8 cellular contexts compared by ENCODE assay signal in the genomic region with DNA sequence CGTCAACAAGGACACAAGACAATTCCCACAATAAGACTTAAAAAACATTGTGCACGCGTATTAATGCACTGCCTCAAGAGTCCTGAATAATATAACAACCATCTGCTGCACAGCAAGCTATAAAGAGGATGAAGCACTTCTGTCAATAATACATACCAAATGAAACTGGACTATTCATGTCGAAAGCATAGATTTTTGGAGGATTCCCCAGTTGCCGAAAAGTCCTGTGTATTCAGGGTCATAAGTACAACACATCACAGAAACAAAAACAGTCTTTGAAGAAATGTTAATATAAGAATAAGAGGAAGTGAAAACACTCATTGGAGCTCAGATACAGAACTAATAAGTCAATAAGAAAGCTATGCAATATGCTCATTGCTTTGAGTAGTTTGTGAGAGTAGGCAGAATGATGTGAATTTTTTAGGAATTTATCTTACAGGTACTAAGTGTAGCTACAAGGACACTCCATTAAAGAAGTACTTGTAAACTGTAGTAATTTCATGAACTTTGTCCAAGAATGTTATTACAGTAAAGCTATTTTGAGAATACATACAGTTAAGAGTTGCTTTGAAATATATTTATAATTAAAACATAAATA. TPM values are rescaled to one million over a fixed set of nuclear protein-coding genes. Genes with fewer than 3 reads are reported as not detected.
DNase-seq lines count a peak whose midpoint lies in the region; ATAC-seq and TF ChIP-seq lines count a peak whose summit lies in the region.

No MANE protein-coding gene starts in this region.

- POLR2A ChIA-PET in activated CD4-positive, alpha-beta T cell treated with anti-CD3 and anti-CD28 coated beads, Interleukin-2, amount 10 ng/mL, durations not matched to agents 7 days and 5 days (lab: Charles Lee): no interaction called here

- H3K27ac Mint-ChIP-seq in brain: peak overlapping the region; percentile 5 to 69 (median 19)
- H3K27ac Mint-ChIP-seq in activated CD4-positive, alpha-beta T cell treated with anti-CD3 and anti-CD28 coated beads, Interleukin-2, amount 10 ng/mL, durations not matched to agents 7 days and 5 days: no peak overlapping the region

- CTCF ChIA-PET in activated CD4-positive, alpha-beta T cell treated with anti-CD3 and anti-CD28 coated beads, Interleukin-2, amount 10 ng/mL, durations not matched to agents 7 days and 5 days (lab: Charles Lee): interaction anchor here (0.6 to 1.4 kb wide), 9 partner anchors 8 to 598 kb away, joined by 3 to 8 read pairs (median 3); partner anchors contain the start of gene CBLB

- peaks cover 77% of the 10 kb centered on the region for H3K4me1 Mint-ChIP-seq in brain
- peaks cover 64% of the 10 kb centered on the region for H3K4me1 Mint-ChIP-seq in activated CD4-positive, alpha-beta T cell treated with anti-CD3 and anti-CD28 coated beads, Interleukin-2, amount 10 ng/mL, durations not matched to agents 7 days and 5 days

- peak; percentile 97 for ATAC-seq in GM19395 (IDR thresholded peaks at IDR 0.05; ENCODE audit: unreplicated experiment)
- ATAC-seq in HG03342 (IDR thresholded peaks at IDR 0.05; ENCODE audit: unreplicated experiment): peak; percentile 94

- no peaks in the 10 kb centered on the region for H3K9me3 Mint-ChIP-seq in brain
- peaks cover 7% of the 10 kb centered on the region for H3K9me3 Mint-ChIP-seq in activated CD4-positive, alpha-beta T cell treated with anti-CD3 and anti-CD28 coated beads, Interleukin-2, amount 10 ng/mL, durations not matched to agents 7 days and 5 days

- peaks cover 3% of the 10 kb centered on the region for H3K27me3 Mint-ChIP-seq in brain
- H3K27me3 Mint-ChIP-seq in activated CD4-positive, alpha-beta T cell treated with anti-CD3 and anti-CD28 coated beads, Interleukin-2, amount 10 ng/mL, durations not matched to agents 7 days and 5 days: no peaks in the 10 kb centered on the region

- no peak for TF ChIP-seq CTCF in brain (conservative IDR thresholded peaks at IDR 0.05)

- DNase-seq in DMS 273 treated with DMSO at 0.1 percent for 48 hours (lab: John Stamatoyannopoulos, UW): peak; percentile 52
- DNase-seq in putamen (ENCODE audit: low spot score): no peak
- no peak for DNase-seq in iPS-NIHi11 (ENCODE audit: low spot score)
- DNase-seq in activated CD4-positive, alpha-beta T cell treated with anti-CD3 and anti-CD28 coated beads, Interleukin-2, amount 10 ng/mL, durations not matched to agents 7 days and 5 days: no peak
- DNase-seq in NCI-H345 (lab: John Stamatoyannopoulos, UW): no peak

- H3K36me3 Mint-ChIP-seq in brain: peaks cover 58% of the 10 kb centered on the region
- H3K36me3 Mint-ChIP-seq in activated CD4-positive, alpha-beta T cell treated with anti-CD3 and anti-CD28 coated beads, Interleukin-2, amount 10 ng/mL, durations not matched to agents 7 days and 5 days (ENCODE audit: low read depth): peaks cover 63% of the 10 kb centered on the region

- peak overlapping the region in 1 of 5 experiments; percentile 8 for H3K4me3 Mint-ChIP-seq in brain
- no peak overlapping the region for H3K4me3 Mint-ChIP-seq in activated CD4-positive, alpha-beta T cell treated with anti-CD3 and anti-CD28 coated beads, Interleukin-2, amount 10 ng/mL, durations not matched to agents 7 days and 5 days

RNA-seq across cellular contexts. Expression of gene CBLB, which starts 31.6 kb away (rescaled TPM):
- 16.3 TPM for polyA plus RNA-seq in brain (ENCODE audit: insufficient read depth, low read depth, low replicate concordance)
- total RNA-seq in activated CD4-positive, alpha-beta T cell treated with anti-CD3 and anti-CD28 coated beads, Interleukin-2, amount 10 ng/mL, durations not matched to agents 7 days and 5 days: 100 to 1,000 TPM; 115 to 148 TPM
